Comparison of ENCODE assay signal across 21 cellular contexts in genomic region chr22:41364955-41365354, GRCh38.
"Had no signal": no experiment of that assay in that cellular context is flagged by ENCODE, and none has a peak within 500 bp of the region (broad histone marks: within the 10 kb centered on the region; RNA-seq: fewer than 3 reads in every experiment).

No MANE protein-coding gene starts in this region.

- H3K36me3 ChIP-seq: cardiac muscle cell, esophagus muscularis mucosa, heart right ventricle, sigmoid colon, uterus had no signal

- H3K27me3 ChIP-seq: cardiac muscle cell, esophagus muscularis mucosa, heart right ventricle, sigmoid colon, uterus had no signal

- DNase-seq: activated B cell treated with CpG ODN at 0.5 μM for 24 hours; activated CD4-positive, alpha-beta memory T cell treated with anti-CD3 and anti-CD28 coated beads for 36 hours; activated CD4-positive, alpha-beta T cell treated with anti-CD3 and anti-CD28 coated beads for 4 hours; activated naive CD8-positive, alpha-beta T cell treated with anti-CD3 and anti-CD28 coated beads for 36 hours; activated T-cell treated with anti-CD3 and anti-CD28 coated beads for 4 hours; amniotic stem cell; effector memory CD4-positive, alpha-beta T cell; heart right ventricle; immature natural killer cell; kidney glomerular epithelial cell; left ventricle myocardium superior; mesenchymal stem cell; naive thymus-derived CD8-positive, alpha-beta T cell; sigmoid colon; stimulated activated CD4-positive, alpha-beta T cell treated with anti-CD3 and anti-CD28 coated beads, Interleukin-4, amount 100 ng/mL, for 24 hours; T-helper 2 cell; uterus had no signal

- H3K27ac ChIP-seq: cardiac muscle cell, esophagus muscularis mucosa, heart right ventricle, parathyroid adenoma, sigmoid colon, uterus had no signal

- H3K4me3 ChIP-seq: cardiac muscle cell, esophagus muscularis mucosa, heart right ventricle, sigmoid colon, uterus had no signal

- ATAC-seq: heart right ventricle; left ventricle myocardium superior; naive thymus-derived CD8-positive, alpha-beta T cell; stimulated activated memory B cell treated with anti-CD40 and anti-IgM and Interleukin-4, amounts not matched to agents 10 μg/mL and 1 μg/mL and 100 μg/mL, for 72 hours had no signal

- H3K9me3 ChIP-seq: esophagus muscularis mucosa, heart right ventricle, sigmoid colon, uterus had no signal
